In genomic region chr12:108966378-108967151, GRCh38 we compare ENCODE assay signal across 23 cellular contexts. TPM values are rescaled to one million over a fixed set of nuclear protein-coding genes. Genes with fewer than 3 reads are reported as not detected.
"Had no signal": no experiment of that assay in that cellular context is flagged by ENCODE, and none has a peak within 500 bp of the region (broad histone marks: within the 10 kb centered on the region; RNA-seq: fewer than 3 reads in every experiment).

No MANE protein-coding gene starts in this region.

- H3K27ac Mint-ChIP-seq: nephron, T-cell had no signal

- H3K4me1 ChIP-seq: gastroesophageal sphincter, lower lobe of right lung, parathyroid adenoma, vagina had no signal

- H3K36me3 ChIP-seq: brain microvascular endothelial cell, gastroesophageal sphincter, lower lobe of right lung, tibial artery, vagina had no signal

- H3K4me3 ChIP-seq: gastroesophageal sphincter, lower lobe of right lung, tibial artery, vagina had no signal

- H3K9me3 Mint-ChIP-seq: central memory CD8-positive, alpha-beta T cell; nephron; T-cell had no signal

- H3K36me3 Mint-ChIP-seq: T-cell had no signal

- H3K9me3 ChIP-seq: gastroesophageal sphincter, lower lobe of right lung, tibial artery, vagina had no signal

- H3K4me3 Mint-ChIP-seq: central memory CD8-positive, alpha-beta T cell; nephron; T-cell had no signal

- H3K27me3 ChIP-seq: brain microvascular endothelial cell, vagina had no signal

- H3K4me1 Mint-ChIP-seq: central memory CD8-positive, alpha-beta T cell; nephron; T-cell had no signal

- H3K27ac ChIP-seq: brain microvascular endothelial cell, gastroesophageal sphincter, lower lobe of right lung, parathyroid adenoma, tibial artery, vagina, VCaP had no signal

- DNase-seq: activated CD4-positive, alpha-beta T cell treated with anti-CD3 and anti-CD28 coated beads, Interleukin-2, amount 50 U/mL, for 1 hour; activated CD4-positive, CD25-positive, alpha-beta regulatory T cell treated with anti-CD3 and anti-CD28 coated beads, Interleukin-2, amount 50 U/mL, for 72 hours; activated CD8-positive, alpha-beta memory T cell treated with anti-CD3 and anti-CD28 coated beads for 24 hours; activated CD8-positive, alpha-beta memory T cell treated with anti-CD3 and anti-CD28 coated beads, Interleukin-2, amount 50 U/mL, for 48 hours; activated effector memory CD4-positive, alpha-beta T cell treated with anti-CD3 and anti-CD28 coated beads, Interleukin-2, amount 50 U/mL, for 16 hours; activated naive CD4-positive, alpha-beta T cell treated with anti-CD3 and anti-CD28 coated beads, Interleukin-2, amount 50 U/mL, for 16 hours; activated T-cell treated with anti-CD3 and anti-CD28 coated beads, Interleukin-2, amount 50 U/mL, for 48 hours; aorta; brain microvascular endothelial cell; effector CD4-positive, alpha-beta T cell; lower lobe of right lung; stimulated activated CD4-positive, alpha-beta T cell treated with anti-CD3 and anti-CD28 coated beads, Interleukin-2, amount 100 ng/mL, for 24 hours; stimulated activated naive CD4-positive, alpha-beta T cell treated with Interleukin-2 at 50 U/mL for 16 hours; T-cell; tibial artery had no signal

RNA-seq across cellular contexts. Expression of gene SVOP, which starts 54.3 kb away (rescaled TPM):
- total RNA-seq: aorta, lower lobe of right lung, renal cortical epithelial cell, T-cell had no signal
- polyA plus RNA-seq: aorta, esophagus had no signal
